Comparison of ENCODE assay signal across 10 cellular contexts in genomic region chr1:32997381-32997891, GRCh38. TPM values are rescaled to one million over a fixed set of nuclear protein-coding genes. Genes with fewer than 3 reads are reported as not detected.
DNase-seq lines count a peak whose midpoint lies in the region; ATAC-seq, FAIRE-seq and TF ChIP-seq lines count a peak whose summit lies in the region.
"Had no signal": no experiment of that assay in that cellular context is flagged by ENCODE, and none has a peak within 500 bp of the region (broad histone marks: within the 10 kb centered on the region; RNA-seq: fewer than 3 reads in every experiment).

No MANE protein-coding gene starts in this region.

- no peak overlapping the region for H3K14ac ChIP-seq in mesenchymal stem cell (ENCODE audit: low read length in 2 of 2)

- in situ Hi-C loops in HAP-1 (cut with MboI; ENCODE audit: low sequenced_read_pairs), result no loop called here

- peak overlapping the region; percentile 40 for H3K9ac ChIP-seq in mesenchymal stem cell (ENCODE audit: low read length)

- no peak overlapping the region for H2BK15ac ChIP-seq in mesenchymal stem cell (ENCODE audit: low read depth, poor library complexity, severe bottlenecking)

- H2BK12ac ChIP-seq in mesenchymal stem cell (ENCODE audit: low read length in 2 of 2), result no peak overlapping the region

- WGBS in body of pancreas, 2 donors, result 69 to 71% methylated on average over 1 to 2 of the region's 2 CpGs
- WGBS in mesenchymal stem cell, result 79% methylated on average over 2 of the region's 2 CpGs

- CTCF ChIA-PET in AG04449 (lab: Yijun Ruan, JAX), result interaction anchor here (0.8 to 4.2 kb wide), 9 partner anchors 10 to 596 kb away, joined by 3 to 44 read pairs (median 5); no protein-coding TSS in a partner anchor
- CTCF ChIA-PET in HEK293 (lab: Yijun Ruan, JAX), result interaction anchor here (5.3 kb wide), 1 partner anchor 10 kb away, joined by 15 read pairs; no protein-coding TSS in a partner anchor

- H2AK5ac ChIP-seq in mesenchymal stem cell (ENCODE audit: low read length, severe bottlenecking), result no peak overlapping the region

- H4K91ac ChIP-seq in mesenchymal stem cell (ENCODE audit: low read length), result no peak overlapping the region

- POLR2A ChIA-PET in AG04449 (lab: Yijun Ruan, JAX), result interaction anchor here (0.5 to 1.5 kb wide), 2 partner anchors 33 to 1059 kb away, joined by 3 to 5 read pairs; partner anchors contain the start of genes PTP4A2 and RNF19B
- POLR2A ChIA-PET in HEK293 (lab: Yijun Ruan, JAX), result no interaction called here

- no peak for FAIRE-seq in GM19239 (lab: Jason Lieb, UNC)

- H2BK120ac ChIP-seq in mesenchymal stem cell (ENCODE audit: low read depth, low read length), result no peak overlapping the region

- H3K36me3 ChIP-seq in HEK293 (ENCODE audit: control insufficient read depth in 2 of 2, insufficient read depth in 1 of 2, low read length in 2 of 2) (peaks cover 0 to 10% of the 10 kb centered on the region in 2 experiments; a peak in 1 of 3 replicates), body of pancreas (replicated peaks in 1 of 2; ENCODE audit: insufficient read depth in 1 of 2, low read depth in 2 of 2) (no peaks in the 10 kb centered on the region), mesenchymal stem cell (ENCODE audit: control insufficient read depth in 1 of 2, insufficient read depth in 2 of 2, low read depth in 1 of 2, low read length in 2 of 2) (peaks cover 0 to 3% of the 10 kb centered on the region in 2 experiments), HAP-1 (replicated peaks) (no peaks in the 10 kb centered on the region)

- H3K27me3 ChIP-seq in body of pancreas (no peaks in the 10 kb centered on the region), mesenchymal stem cell (ENCODE audit: control insufficient read depth in 1 of 2, insufficient read depth in 1 of 2, low read length in 2 of 2) (no peaks in the 10 kb centered on the region), HAP-1 (ENCODE audit: low read depth) (no peaks in the 10 kb centered on the region)

- no peak overlapping the region for H3K23ac ChIP-seq in mesenchymal stem cell (ENCODE audit: low read length in 2 of 2)

- H3K4ac ChIP-seq in mesenchymal stem cell (ENCODE audit: low read depth in 1 of 2, low read length in 2 of 2), result no peak overlapping the region

- H3K4me3 ChIP-seq in AG04449 (ENCODE audit: low read depth, low read length) (no peak overlapping the region), HEK293 (ENCODE audit: low read depth, low read length) (no peak overlapping the region), body of pancreas (no peak overlapping the region), mesenchymal stem cell (ENCODE audit: insufficient read depth in 1 of 2, low read depth in 1 of 2, low read length in 2 of 2) (no peak overlapping the region), HAP-1 (no peak overlapping the region)

- H3K4me1 ChIP-seq in HEK293 (ENCODE audit: control insufficient read depth, insufficient read depth, low read length) (no peaks in the 10 kb centered on the region), body of pancreas (peaks cover 13% of the 10 kb centered on the region), mesenchymal stem cell (ENCODE audit: control insufficient read depth, insufficient read depth, low read depth, low read length) (peaks cover 17% of the 10 kb centered on the region), HAP-1 (peaks cover 5% of the 10 kb centered on the region)

- no peak overlapping the region for H2BK5ac ChIP-seq in mesenchymal stem cell (ENCODE audit: low read depth, low read length, poor library complexity, severe bottlenecking)

- H3K27ac ChIP-seq in HEK293 (ENCODE audit: extremely low read depth, low read depth, low read length) (no peak overlapping the region), body of pancreas (peak overlapping the region in 2 of 4 donors; percentile 14 to 55), mesenchymal stem cell (ENCODE audit: low read length, poor library complexity, severe bottlenecking) (no peak overlapping the region)

- H3K79me1 ChIP-seq in mesenchymal stem cell (replicated peaks; ENCODE audit: low read length, poor library complexity, severe bottlenecking), result peaks cover 7% of the 10 kb centered on the region

- TF ChIP-seq CTCF in AG04449 (IDR thresholded peaks at IDR 0.05; ENCODE audit: insufficient read depth, low read length, missing control alignments) (no peak), HEK293 (tag by site-specific recombination; IDR thresholded peaks at IDR 0.05) (no peak), body of pancreas (IDR thresholded peaks at IDR 0.05) (no peak)

- H3K9me3 ChIP-seq in HEK293 (ENCODE audit: control insufficient read depth, insufficient read depth, low read depth, low read length) (no peaks in the 10 kb centered on the region), body of pancreas (no peaks in the 10 kb centered on the region), mesenchymal stem cell (ENCODE audit: control insufficient read depth, low read length) (no peaks in the 10 kb centered on the region), HAP-1 (no peaks in the 10 kb centered on the region)

- intact Hi-C loops in body of pancreas (cut with DNase I), result no loop called here

- ATAC-seq in body of pancreas (peak; percentile 50), GM19351 (IDR thresholded peaks at IDR 0.05; ENCODE audit: unreplicated experiment) (no peak)
- ATAC-seq: activated naive CD8-positive, alpha-beta T cell treated with anti-CD3 and anti-CD28 coated beads, Interleukin-2, amount 50 U/mL, for 24 hours had no signal

- no peak for TF ChIP-seq POLR2A in body of pancreas (IDR thresholded peaks at IDR 0.05)

- DNase-seq in AG04449 (ENCODE audit: low read depth, low spot score), result peak; percentile 51
- no peak for DNase-seq in body of pancreas
- peak; percentile 66 for DNase-seq in mesenchymal stem cell
- DNase-seq in HAP-1 (ENCODE audit: low spot score in 2 of 2), result no peak
- no peak for DNase-seq in GM19239 (ENCODE audit: insufficient read length, low spot score)
- DNase-seq in DMS53 (lab: John Stamatoyannopoulos, UW), result no peak
- DNase-seq: activated naive CD8-positive, alpha-beta T cell treated with anti-CD3 and anti-CD28 coated beads, Interleukin-2, amount 50 U/mL, for 24 hours; NCI-H1436 treated with DMSO at 0.1 percent for 48 hours had no signal

- no peak overlapping the region for H2AFZ ChIP-seq in mesenchymal stem cell (ENCODE audit: low read depth, low read length)

- no peak overlapping the region for H3K4me2 ChIP-seq in mesenchymal stem cell (ENCODE audit: low read length, poor library complexity, severe bottlenecking)

- peak overlapping the region in 1 of 2 experiments; percentile 69 for H3K18ac ChIP-seq in mesenchymal stem cell (ENCODE audit: low read depth in 1 of 2, low read length in 2 of 2)

- no peak overlapping the region for H4K8ac ChIP-seq in mesenchymal stem cell (ENCODE audit: low read length)

TF ChIP-seq in HEK293, 187 proteins besides CTCF, POLR2A, EP300 and RAD21:
- no peak for TF ChIP-seq ZIC2 (tag by site-specific recombination; IDR thresholded peaks at IDR 0.05)
- TF ChIP-seq KLF10 (tag by site-specific recombination; IDR thresholded peaks at IDR 0.05), result no peak
- 0 out of 2 replicates have a peak, but pooled peaks have one; percentile 27 for TF ChIP-seq ZBTB17 (tag by site-specific recombination; IDR thresholded peaks at IDR 0.05)

RNA-seq across cellular contexts. Expression of gene RNF19B, which starts 32.8 kb away (rescaled TPM):
- 10 to 100 TPM in 1 of 2 donors, 1 to 10 TPM in 1; 7.5 to 19.8 TPM for total RNA-seq in body of pancreas
- 6.5 TPM for polyA plus RNA-seq in mesenchymal stem cell (2013, experiment 1 of 2)
- 6.1 TPM for polyA plus RNA-seq in mesenchymal stem cell (2013, experiment 2 of 2)

RNA-seq across cellular contexts. Expression of gene AK2, which starts 39.2 kb away (rescaled TPM):
- 100 to 1,000 TPM in 1 of 2 donors, 10 to 100 TPM in 1; 76.8 to 533 TPM for total RNA-seq in body of pancreas
- polyA plus RNA-seq in mesenchymal stem cell (2013, experiment 1 of 2), result 81.3 TPM
- 82.4 TPM for polyA plus RNA-seq in mesenchymal stem cell (2013, experiment 2 of 2)

Comparison
In these comparisons a context has a peak if more than half of its experiments do, and no peak if none do; other contexts are left out.
1. DNase-seq: peak in AG04449 (single experiment) and mesenchymal stem cell (single experiment); none in body of pancreas (0 of 4), HAP-1 (0 of 2), GM19239 (single experiment) and DMS53 (single experiment).